In genomic region chr6:16420715-16421461, GRCh38 we compare ENCODE assay signal across 1 cellular context.
TF ChIP-seq lines count a peak whose summit lies in the region.

No MANE protein-coding gene starts in this region.

TF ChIP-seq in WTC11, 78 proteins besides CTCF, POLR2A, EP300 and RAD21 (continued from another document):
- TF ChIP-seq, protein P1, sequence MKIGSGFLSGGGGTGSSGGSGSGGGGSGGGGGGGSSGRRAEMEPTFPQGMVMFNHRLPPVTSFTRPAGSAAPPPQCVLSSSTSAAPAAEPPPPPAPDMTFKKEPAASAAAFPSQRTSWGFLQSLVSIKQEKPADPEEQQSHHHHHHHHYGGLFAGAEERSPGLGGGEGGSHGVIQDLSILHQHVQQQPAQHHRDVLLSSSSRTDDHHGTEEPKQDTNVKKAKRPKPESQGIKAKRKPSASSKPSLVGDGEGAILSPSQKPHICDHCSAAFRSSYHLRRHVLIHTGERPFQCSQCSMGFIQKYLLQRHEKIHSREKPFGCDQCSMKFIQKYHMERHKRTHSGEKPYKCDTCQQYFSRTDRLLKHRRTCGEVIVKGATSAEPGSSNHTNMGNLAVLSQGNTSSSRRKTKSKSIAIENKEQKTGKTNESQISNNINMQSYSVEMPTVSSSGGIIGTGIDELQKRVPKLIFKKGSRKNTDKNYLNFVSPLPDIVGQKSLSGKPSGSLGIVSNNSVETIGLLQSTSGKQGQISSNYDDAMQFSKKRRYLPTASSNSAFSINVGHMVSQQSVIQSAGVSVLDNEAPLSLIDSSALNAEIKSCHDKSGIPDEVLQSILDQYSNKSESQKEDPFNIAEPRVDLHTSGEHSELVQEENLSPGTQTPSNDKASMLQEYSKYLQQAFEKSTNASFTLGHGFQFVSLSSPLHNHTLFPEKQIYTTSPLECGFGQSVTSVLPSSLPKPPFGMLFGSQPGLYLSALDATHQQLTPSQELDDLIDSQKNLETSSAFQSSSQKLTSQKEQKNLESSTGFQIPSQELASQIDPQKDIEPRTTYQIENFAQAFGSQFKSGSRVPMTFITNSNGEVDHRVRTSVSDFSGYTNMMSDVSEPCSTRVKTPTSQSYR (CRISPR knock-in tag; IDR thresholded peaks at IDR 0.05), result no peak
- no peak for TF ChIP-seq ESRRA (CRISPR knock-in tag; IDR thresholded peaks at IDR 0.05; ENCODE audit: borderline replicate concordance)
